Comparison of ENCODE assay signal across 9 cellular contexts in genomic region chr4:41120297-41121217, GRCh38.
A peak's percentile ranks its signal among the peaks of the same experiment; 100 is the strongest.
DNase-seq lines count a peak whose midpoint lies in the region; ATAC-seq and TF ChIP-seq lines count a peak whose summit lies in the region.
"Had no signal": no experiment of that assay in that cellular context is flagged by ENCODE, and none has a peak within 500 bp of the region (broad histone marks: within the 10 kb centered on the region; RNA-seq: fewer than 3 reads in every experiment).

No MANE protein-coding gene starts in this region.

- H3K36me3 ChIP-seq in fibroblast of lung (ENCODE audit: control insufficient read depth, insufficient read depth, low read length) (no peaks in the 10 kb centered on the region), muscle layer of duodenum (ENCODE audit: control insufficient read depth in 1 of 2, insufficient read depth in 2 of 2, low read length in 2 of 2) (no peaks in the 10 kb centered on the region), vagina (no peaks in the 10 kb centered on the region)

- peaks cover 3% of the 10 kb centered on the region for H3K79me2 ChIP-seq in fibroblast of lung (ENCODE audit: control insufficient read depth, insufficient read depth, low read length)

- H3K4me3 ChIP-seq in fibroblast of lung (replicated peaks in 1 of 4; ENCODE audit: control extremely low read depth in 1 of 4, insufficient read depth in 1 of 4, low read depth in 3 of 4, low read length in 4 of 4) (peak overlapping the region in 1 of 4 experiments; percentile 8), muscle layer of duodenum (ENCODE audit: low read depth in 1 of 2, low read length in 2 of 2) (peak overlapping the region; percentile 40 to 52), vagina (peak overlapping the region; percentile 4 to 35)

- H3K27me3 ChIP-seq in fibroblast of lung (ENCODE audit: control insufficient read depth, insufficient read depth, low read length) (no peaks in the 10 kb centered on the region), muscle layer of duodenum (ENCODE audit: low read depth, low read length) (no peaks in the 10 kb centered on the region), vagina (no peaks in the 10 kb centered on the region)

- intact Hi-C loops in Right ventricle myocardium inferior (cut with DNase I): no loop called here
- intact Hi-C loops in cardiac septum (cut with DNase I): no loop called here
- intact Hi-C loops in vagina (cut with DNase I): no loop called here

- DNase-seq in Right ventricle myocardium inferior (ENCODE audit: missing footprints): no peak
- no peak for DNase-seq in cardiac septum (ENCODE audit: low spot score)
- peak; percentile 65 to 95 for DNase-seq in fibroblast of lung (ENCODE audit: low read depth in 2 of 2)
- DNase-seq in vagina (ENCODE audit: extremely low spot score in 2 of 2): no peak
- DNase-seq in NCI-H146 treated with DMSO at 0.1 percent for 48 hours (lab: John Stamatoyannopoulos, UW; ENCODE audit: unreplicated experiment): no peak
- no peak for DNase-seq in NCI-H2107 (lab: John Stamatoyannopoulos, UW)
- DNase-seq in effector CD8-positive, alpha-beta T cell (lab: John Stamatoyannopoulos, UW): no peak
- DNase-seq: activated T-cell treated with anti-CD3 and anti-CD28 coated beads, Interleukin-2, amount 50 U/mL, for 48 hours had no signal

- H3K9me3 ChIP-seq in fibroblast of lung (ENCODE audit: control insufficient read depth, insufficient read depth, low read depth, low read length) (no peaks in the 10 kb centered on the region), muscle layer of duodenum (ENCODE audit: control insufficient read depth in 1 of 2, low read length in 2 of 2) (no peaks in the 10 kb centered on the region), vagina (no peaks in the 10 kb centered on the region)

- no peaks in the 10 kb centered on the region for H4K20me1 ChIP-seq in fibroblast of lung (ENCODE audit: control insufficient read depth, extremely low read depth, insufficient read depth, low read length)

- H3K4me1 ChIP-seq in fibroblast of lung (ENCODE audit: control insufficient read depth, extremely low read depth, insufficient read depth, low read length) (peaks cover 5% of the 10 kb centered on the region), muscle layer of duodenum (ENCODE audit: control insufficient read depth in 1 of 2, insufficient read depth in 2 of 2, low read length in 2 of 2) (peaks cover 11 to 30% of the 10 kb centered on the region in 2 donors), vagina (peaks cover 26% of the 10 kb centered on the region)

- no peak overlapping the region for H3K27ac ChIP-seq in fibroblast of lung (ENCODE audit: insufficient read depth, low read length)
- peak overlapping the region; percentile 65 for H3K27ac ChIP-seq in muscle layer of duodenum (ENCODE audit: low read length)
- H3K27ac ChIP-seq in vagina: peak overlapping the region; percentile 70

- ATAC-seq in Right ventricle myocardium inferior: peak; percentile 88

- peak overlapping the region; percentile 65 for H3K4me2 ChIP-seq in fibroblast of lung (ENCODE audit: extremely low read depth, insufficient read depth, low read length)

- H2AFZ ChIP-seq in fibroblast of lung (ENCODE audit: low read length): no peak overlapping the region

- H3K9ac ChIP-seq in fibroblast of lung (ENCODE audit: insufficient read depth, low read length): no peak overlapping the region

- TF ChIP-seq POLR2A in vagina (IDR thresholded peaks at IDR 0.05): no peak

- TF ChIP-seq CTCF in fibroblast of lung (conservative IDR thresholded peaks at IDR 0.05 in 1 of 2, IDR thresholded peaks at IDR 0.05 in 1 of 2; ENCODE audit: low read depth in 1 of 2, low read length in 2 of 2) (no peak), vagina (IDR thresholded peaks at IDR 0.05) (no peak)

Comparison
In these comparisons a context has a peak if more than half of its experiments do, and no peak if none do; other contexts are left out.
1. DNase-seq: peak in fibroblast of lung (2 of 2); none in Right ventricle myocardium inferior (single experiment), cardiac septum (single experiment), vagina (0 of 2), NCI-H146 treated with DMSO at 0.1 percent for 48 hours (single experiment), NCI-H2107 (single experiment) and effector CD8-positive, alpha-beta T cell (single experiment).